1 cellular context compared by ENCODE assay signal in genomic region chr1:27872059-27872801, GRCh38.
TF ChIP-seq lines count a peak whose summit lies in the region.

THEMIS2 (plus strand) TSS chr1:27872544; CDS start chr1:27872572, 28 bp downstream.

TF ChIP-seq in GM12878, 131 proteins besides CTCF, POLR2A, EP300 and RAD21 (continued from another document):
- TF ChIP-seq ZNF687 (IDR thresholded peaks at IDR 0.05) (peak; percentile 66; the same call in 1 of the 2 replicates), KLF5 (IDR thresholded peaks at IDR 0.05; ENCODE audit: partially characterized antibody) (no peak), POU2F2 (IDR thresholded peaks at IDR 0.05; ENCODE audit: borderline replicate concordance, low read depth, low read length) (peak; percentile 35; the same call in 1 of the 3 replicates), PAX5 (IDR thresholded peaks at IDR 0.05; ENCODE audit: borderline replicate concordance, low read depth, low read length) (no peak), RB1 (IDR thresholded peaks at IDR 0.05; ENCODE audit: borderline replicate concordance) (peak; percentile 60; the same call in 1 of the 2 replicates), NFYA (IDR thresholded peaks at IDR 0.05; ENCODE audit: borderline replicate concordance, low read depth, low read length) (no peak), BACH1 (IDR thresholded peaks at IDR 0.05; ENCODE audit: borderline replicate concordance) (peak; percentile 13; the same call in 1 of the 2 replicates), POLR2AphosphoS2 (IDR thresholded peaks at IDR 0.05; ENCODE audit: low read depth, low read length) (peak; percentile 92), CHD4 (IDR thresholded peaks at IDR 0.05) (0 out of 2 replicates have a peak, but pooled peaks have one; percentile 26), SMAD1 (IDR thresholded peaks at IDR 0.05; ENCODE audit: low read depth, partially characterized antibody) (peak; percentile 34), GATAD2B (conservative IDR thresholded peaks at IDR 0.05; ENCODE audit: low read depth) (0 out of 2 replicates have a peak, but pooled peaks have one; percentile 18), DPF2 (IDR thresholded peaks at IDR 0.05) (peak; percentile 25; the same call in 1 of the 2 replicates)
